Comparison of ENCODE assay signal across 7 cellular contexts in the genomic region with DNA sequence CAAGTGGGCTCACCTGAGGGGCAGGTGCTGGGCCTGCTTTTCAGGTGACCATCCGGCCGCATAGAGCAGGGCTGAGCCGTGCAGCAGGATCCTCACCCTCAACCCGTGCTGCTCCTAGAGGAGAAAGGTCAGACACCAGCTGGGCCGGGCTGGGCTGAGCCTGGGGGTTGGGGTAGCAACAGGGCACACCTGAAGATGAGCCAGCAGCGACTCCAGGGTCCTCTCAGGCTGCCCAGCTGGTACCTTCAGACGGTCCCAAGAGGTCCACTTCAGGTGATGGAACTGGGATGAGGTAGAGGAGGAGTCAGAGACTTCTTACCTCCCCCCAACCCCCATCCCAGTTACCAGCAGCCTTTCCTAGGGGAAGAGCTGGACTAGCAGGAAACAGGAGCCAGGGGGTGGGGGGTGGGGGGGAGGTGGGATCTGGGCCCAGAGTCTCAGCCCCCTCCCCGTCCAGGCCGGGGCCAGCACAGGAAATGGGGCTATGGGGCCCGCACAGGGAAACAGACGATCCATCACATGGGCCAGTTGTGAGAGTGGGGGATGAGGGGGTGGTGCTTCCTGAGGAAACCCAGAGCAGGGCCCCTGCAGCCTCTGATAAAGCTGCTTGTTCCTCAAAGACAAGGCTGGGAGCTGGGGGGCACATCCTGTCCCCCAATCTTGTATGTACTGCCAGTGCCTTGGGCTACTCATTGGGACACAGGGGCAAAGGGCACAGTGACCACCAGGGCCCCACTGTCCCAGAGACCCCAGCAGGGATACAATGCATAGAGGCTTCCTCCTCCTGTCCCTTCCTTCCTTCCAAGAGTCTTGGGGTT. TPM values are rescaled to one million over a fixed set of nuclear protein-coding genes. Genes with fewer than 3 reads are reported as not detected.
DNase-seq lines count a peak whose midpoint lies in the region; ATAC-seq and TF ChIP-seq lines count a peak whose summit lies in the region.

No MANE protein-coding gene starts in this region.

- no peak for TF ChIP-seq CTCF in GM20000 (IDR thresholded peaks at IDR 0.05; ENCODE audit: extremely low read depth, missing control alignments)

- DNase-seq in GM20000 (ENCODE audit: low spot score) (peak; percentile 64), UCSD-AML1 (lab: John Stamatoyannopoulos, UW; ENCODE audit: unreplicated experiment) (peak; percentile 93), right cardiac atrium (peak; percentile 39 to 82 (median 81)), HCEC 1CT (no peak), NCI-H526 (lab: John Stamatoyannopoulos, UW) (no peak)
- DNase-seq in stimulated activated CD4-positive, alpha-beta T cell treated with anti-CD3 and anti-CD28 coated beads, Interleukin-1b, Interleukin-23, amount 100 ng/mL, for 48 hours: no peak

- H3K27ac ChIP-seq in right cardiac atrium (ENCODE audit: low read length): peak overlapping the region; percentile 31

- H3K4me3 ChIP-seq in right cardiac atrium (ENCODE audit: low read length): no peak overlapping the region

- 21% methylated on average over 11 of the region's 11 CpGs for WGBS in right cardiac atrium

- H3K4me3 Mint-ChIP-seq in stimulated activated memory B cell treated with anti-CD40 and anti-IgM and Interleukin-4, amounts not matched to agents 10 μg/mL and 1 μg/mL and 100 μg/mL, for 72 hours: peak overlapping the region; percentile 70

- no peaks in the 10 kb centered on the region for H3K27me3 Mint-ChIP-seq in stimulated activated memory B cell treated with anti-CD40 and anti-IgM and Interleukin-4, amounts not matched to agents 10 μg/mL and 1 μg/mL and 100 μg/mL, for 72 hours

- H3K9me3 ChIP-seq in right cardiac atrium (ENCODE audit: control insufficient read depth, low read length): no peaks in the 10 kb centered on the region

- intact Hi-C loops in right cardiac atrium (cut with DNase I): loop anchor here in 2 of 4 donors (2.0 to 10.0 kb wide), 2 partner anchors 33 to 99 kb away; a partner anchor contains a TSS

- peaks cover 14% of the 10 kb centered on the region for H3K36me3 Mint-ChIP-seq in stimulated activated memory B cell treated with anti-CD40 and anti-IgM and Interleukin-4, amounts not matched to agents 10 μg/mL and 1 μg/mL and 100 μg/mL, for 72 hours

- H3K4me1 ChIP-seq in right cardiac atrium (ENCODE audit: control insufficient read depth, insufficient read depth, low read length): peaks cover 33% of the 10 kb centered on the region

- peak overlapping the region; percentile 88 for H3K27ac Mint-ChIP-seq in stimulated activated memory B cell treated with anti-CD40 and anti-IgM and Interleukin-4, amounts not matched to agents 10 μg/mL and 1 μg/mL and 100 μg/mL, for 72 hours

- peaks cover 83% of the 10 kb centered on the region for H3K4me1 Mint-ChIP-seq in stimulated activated memory B cell treated with anti-CD40 and anti-IgM and Interleukin-4, amounts not matched to agents 10 μg/mL and 1 μg/mL and 100 μg/mL, for 72 hours

- peak in 1 of 2 donors; percentile 8 for ATAC-seq in right cardiac atrium
- ATAC-seq in stimulated activated memory B cell treated with anti-CD40 and anti-IgM and Interleukin-4, amounts not matched to agents 10 μg/mL and 1 μg/mL and 100 μg/mL, for 72 hours: no peak

- H3K27me3 ChIP-seq in right cardiac atrium (ENCODE audit: control insufficient read depth, insufficient read depth): no peaks in the 10 kb centered on the region

- no peaks in the 10 kb centered on the region for H3K9me3 Mint-ChIP-seq in stimulated activated memory B cell treated with anti-CD40 and anti-IgM and Interleukin-4, amounts not matched to agents 10 μg/mL and 1 μg/mL and 100 μg/mL, for 72 hours

RNA-seq across cellular contexts. Expression of a gene that starts 3.0 kb away (rescaled TPM):
- total RNA-seq in right cardiac atrium: 1 to 10 TPM; 2.2 to 6.4 (median 4.6) TPM
- polyA plus RNA-seq in right cardiac atrium: 3.9 TPM

RNA-seq across cellular contexts. Expression of a gene that starts 6.4 kb away (rescaled TPM):
- under 1 TPM in 1 of 4 donors, not detected in 3; 0.29 TPM for total RNA-seq in right cardiac atrium
- polyA plus RNA-seq in right cardiac atrium: 0.07 TPM

RNA-seq across cellular contexts. Expression of a gene that starts 7.7 kb away (rescaled TPM):
- 10 to 100 TPM; 25.5 to 40.5 (median 38.2) TPM for total RNA-seq in right cardiac atrium
- 25.1 TPM for polyA plus RNA-seq in right cardiac atrium

RNA-seq across cellular contexts. Expression of a gene that starts 19.8 kb away (rescaled TPM):
- 10 to 100 TPM; 18.4 to 24.0 (median 21.7) TPM for total RNA-seq in right cardiac atrium
- polyA plus RNA-seq in right cardiac atrium: 14.6 TPM

RNA-seq across cellular contexts. Expression of a gene that starts 50.3 kb away (rescaled TPM):
- total RNA-seq in right cardiac atrium: 1 to 10 TPM in 3 of 4 donors, under 1 TPM in 1; 0.68 to 1.5 (median 1.3) TPM
- 0.81 TPM for polyA plus RNA-seq in right cardiac atrium

Comparison
In these comparisons a context has a peak if more than half of its experiments do, and no peak if none do; other contexts are left out.
1. DNase-seq: peak in GM20000 (single experiment), UCSD-AML1 (single experiment) and right cardiac atrium (3 of 3); none in HCEC 1CT (single experiment), stimulated activated CD4-positive, alpha-beta T cell treated with anti-CD3 and anti-CD28 coated beads, Interleukin-1b, Interleukin-23, amount 100 ng/mL, for 48 hours (single experiment) and NCI-H526 (0 of 2).